Comparison of ENCODE assay signal across 1 cellular context in the genomic region with DNA sequence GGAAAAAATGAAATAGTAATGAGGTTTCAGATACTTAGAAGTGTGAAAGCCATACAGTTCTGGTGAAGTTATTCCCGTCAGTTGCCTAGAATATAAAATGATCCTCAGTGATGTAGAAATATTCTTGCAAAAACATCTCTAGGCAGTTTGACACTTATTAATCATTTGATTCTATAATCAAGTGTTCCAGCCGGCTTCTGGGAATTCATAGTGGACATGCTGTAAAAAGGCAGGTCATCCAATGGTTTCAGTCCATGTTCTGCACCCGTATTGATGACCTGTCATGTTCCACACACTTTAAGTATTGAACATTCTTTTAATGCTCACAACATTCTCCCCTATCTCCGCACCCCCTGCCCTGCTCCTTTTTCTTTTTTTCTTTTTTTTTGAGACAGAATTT.
TF ChIP-seq lines count a peak whose summit lies in the region.

No MANE protein-coding gene starts in this region.

TF ChIP-seq in GM12878, 131 proteins besides CTCF, POLR2A, EP300 and RAD21:
- TF ChIP-seq POLR2AphosphoS5 (IDR thresholded peaks at IDR 0.05; ENCODE audit: low read length) (peak; percentile 65; the same call in 1 of the 2 replicates), NRF1 (conservative IDR thresholded peaks at IDR 0.05; ENCODE audit: low read depth, low read length) (no peak)
